Comparison of ENCODE assay signal across 34 cellular contexts in genomic region chr6:52645976-52646375, GRCh38.
"Had no signal": no experiment of that assay in that cellular context is flagged by ENCODE, and none has a peak within 500 bp of the region (broad histone marks: within the 10 kb centered on the region; RNA-seq: fewer than 3 reads in every experiment).

No MANE protein-coding gene starts in this region.

- H3K27ac Mint-ChIP-seq: immature natural killer cell; mesothelial cell of epicardium; naive B cell; natural killer cell; nephron progenitor cell; stimulated activated naive B cell treated with anti-CD40 and anti-IgM and Interleukin-4, amounts not matched to agents 10 μg/mL and 1 μg/mL and 100 μg/mL, for 72 hours had no signal

- H3K27me3 ChIP-seq: left lung, neural progenitor cell, neutrophil, pancreas, stomach, testis, tibial artery, upper lobe of right lung had no signal

- H3K9me3 Mint-ChIP-seq: immature natural killer cell, mesothelial cell of epicardium, natural killer cell, neural progenitor cell had no signal

- FAIRE-seq: islet of Langerhans, kidney, pancreas, urothelium cell line had no signal

- H3K36me3 ChIP-seq: left lung, lower lobe of right lung, neural progenitor cell, neutrophil, pancreas, prostate gland, stomach, tibial artery, upper lobe of right lung had no signal

- H3K27ac ChIP-seq: left lung, lower lobe of right lung, neural progenitor cell, neutrophil, pancreas, prostate gland, skin epidermis, stomach, testis, tibial artery, upper lobe of right lung had no signal

- H3K4me1 Mint-ChIP-seq: naive B cell had no signal

- H3K9me3 ChIP-seq: left lung, lower lobe of right lung, neutrophil, pancreas, prostate gland, stomach, testis, tibial artery, upper lobe of right lung had no signal

- H3K4me1 ChIP-seq: pancreas, prostate gland, testis, tibial artery had no signal

- H3K36me3 Mint-ChIP-seq: immature natural killer cell; mesothelial cell of epicardium; naive B cell; natural killer cell; neural progenitor cell; stimulated activated naive B cell treated with anti-CD40 and anti-IgM and Interleukin-4, amounts not matched to agents 10 μg/mL and 1 μg/mL and 100 μg/mL, for 72 hours had no signal

- DNase-seq: hippocampal formation; immature natural killer cell; kidney; left colon; left lung; lower lobe of right lung; mammary epithelial cell; mesendoderm; naive B cell; natural killer cell; nephron progenitor cell; occipital lobe; pancreas; posterior cingulate gyrus; retina; right cardiac atrium; stimulated activated CD4-positive, alpha-beta T cell treated with anti-CD3 and anti-CD28 coated beads, Interleukin-12 subunit alpha, Interleukin-12 subunit beta, amount 100 ng/mL, for 4 hours; stimulated activated CD4-positive, alpha-beta T cell treated with anti-CD3 and anti-CD28 coated beads, Interleukin-15, amount 100 ng/mL, for 24 hours; stimulated activated CD4-positive, alpha-beta T cell treated with anti-CD3 and anti-CD28 coated beads, Interleukin-2, amount 100 ng/mL, for 24 hours; stimulated activated CD4-positive, alpha-beta T cell treated with anti-CD3 and anti-CD28 coated beads, Interleukin-4, amount 100 ng/mL, for 1 hour; stimulated activated naive B cell treated with anti-CD40 and anti-IgM and Interleukin-4, amounts not matched to agents 10 μg/mL and 1 μg/mL and 100 μg/mL, for 72 hours; stimulated activated naive CD8-positive, alpha-beta T cell treated with anti-CD3 and anti-CD28 coated beads, Interleukin-15, Interleukin-2, amounts not matched to agents 100 U/mL and 50 U/mL, for 24 hours; stomach; testis; tibial artery; trophoblast cell; upper lobe of right lung had no signal

- H3K4me3 ChIP-seq: left lung, lower lobe of right lung, neural progenitor cell, pancreas, prostate gland, skin epidermis, stomach, testis, tibial artery, upper lobe of right lung had no signal

- H3K4me3 Mint-ChIP-seq: immature natural killer cell; mesothelial cell of epicardium; naive B cell; natural killer cell; nephron progenitor cell; stimulated activated naive B cell treated with anti-CD40 and anti-IgM and Interleukin-4, amounts not matched to agents 10 μg/mL and 1 μg/mL and 100 μg/mL, for 72 hours had no signal
